18 cellular contexts compared by ENCODE assay signal in the genomic region with DNA sequence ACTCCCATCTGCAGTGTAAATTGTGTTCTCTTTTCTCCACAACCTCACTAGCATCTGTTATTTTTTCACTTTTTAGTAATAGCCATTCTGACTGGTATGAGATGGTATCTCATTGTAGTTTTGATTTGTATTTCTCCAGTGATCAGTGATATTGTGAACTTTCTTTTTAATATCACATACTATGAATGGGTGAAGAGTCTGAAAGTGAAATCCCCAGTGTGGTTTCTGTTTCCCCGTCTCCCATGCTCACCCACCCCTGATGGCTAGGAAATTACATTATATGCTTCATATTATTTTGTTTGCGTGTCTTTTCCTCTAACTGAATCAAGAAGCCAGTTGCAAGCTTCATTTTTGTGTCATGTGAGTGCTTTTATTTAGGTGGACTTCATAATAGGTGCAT.
"Had no signal": no experiment of that assay in that cellular context is flagged by ENCODE, and none has a peak within 500 bp of the region (broad histone marks: within the 10 kb centered on the region; RNA-seq: fewer than 3 reads in every experiment).

No MANE protein-coding gene starts in this region.

- H3K4me3 Mint-ChIP-seq: endodermal cell; nephron progenitor cell; stimulated activated naive B cell treated with anti-CD40 and anti-IgM and Interleukin-4, amounts not matched to agents 10 μg/mL and 1 μg/mL and 100 μg/mL, for 72 hours; type B pancreatic cell had no signal

- DNase-seq: effector CD4-positive, alpha-beta T cell; endodermal cell; erythroblast; foreskin keratinocyte; kidney; left cardiac atrium; left ventricle myocardium inferior; mesenchymal stem cell; midbrain; nephron progenitor cell; psoas muscle; retina; right lobe of liver; stimulated activated CD4-positive, alpha-beta T cell treated with anti-CD3 and anti-CD28 coated beads, Interleukin-4, amount 100 ng/mL, for 1 hour; stimulated activated naive B cell treated with anti-CD40 and anti-IgM and Interleukin-4, amounts not matched to agents 10 μg/mL and 1 μg/mL and 100 μg/mL, for 72 hours; thyroid gland; uterus had no signal

- H3K9me3 Mint-ChIP-seq: endodermal cell; nephron progenitor cell; stimulated activated naive B cell treated with anti-CD40 and anti-IgM and Interleukin-4, amounts not matched to agents 10 μg/mL and 1 μg/mL and 100 μg/mL, for 72 hours; type B pancreatic cell had no signal

- H3K4me1 Mint-ChIP-seq: nephron progenitor cell had no signal

- H3K27ac Mint-ChIP-seq: endodermal cell; stimulated activated naive B cell treated with anti-CD40 and anti-IgM and Interleukin-4, amounts not matched to agents 10 μg/mL and 1 μg/mL and 100 μg/mL, for 72 hours; type B pancreatic cell had no signal

- H3K27me3 Mint-ChIP-seq: stimulated activated naive B cell treated with anti-CD40 and anti-IgM and Interleukin-4, amounts not matched to agents 10 μg/mL and 1 μg/mL and 100 μg/mL, for 72 hours; type B pancreatic cell had no signal

- ATAC-seq: foreskin keratinocyte; left cardiac atrium; psoas muscle; right lobe of liver; stimulated activated naive B cell treated with anti-CD40 and anti-IgM and Interleukin-4, amounts not matched to agents 10 μg/mL and 1 μg/mL and 100 μg/mL, for 72 hours had no signal

- H3K36me3 Mint-ChIP-seq: type B pancreatic cell had no signal
